24 cellular contexts compared by ENCODE assay signal in the genomic region with DNA sequence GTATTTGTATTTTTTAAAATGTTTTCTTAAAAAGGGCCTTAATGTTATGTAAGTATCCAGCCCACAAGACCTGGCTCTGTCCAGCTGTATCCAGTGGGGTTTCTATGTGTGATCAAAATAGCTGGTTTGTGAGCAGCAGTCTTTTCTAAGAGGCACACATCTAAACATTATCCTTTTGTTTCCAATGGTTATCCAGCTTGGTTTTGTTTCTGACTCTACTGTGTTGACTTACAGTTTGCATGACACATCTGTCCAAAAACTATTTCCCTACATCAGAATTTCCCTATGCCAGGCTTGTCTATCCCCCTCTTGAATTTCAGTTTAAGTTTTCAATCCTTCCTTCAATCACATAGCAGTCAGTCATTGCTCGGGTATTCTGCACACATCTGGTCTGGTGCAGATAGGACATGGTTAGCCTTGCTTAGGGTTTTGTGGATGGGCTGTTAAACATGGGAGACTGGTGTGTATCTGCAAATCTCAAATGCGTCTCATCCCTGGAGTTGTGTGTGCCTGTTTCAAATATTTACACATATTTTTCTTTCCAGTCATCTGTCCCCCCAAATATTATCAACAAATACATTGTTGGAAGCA.
"Had no signal": no experiment of that assay in that cellular context is flagged by ENCODE, and none has a peak within 500 bp of the region (broad histone marks: within the 10 kb centered on the region; RNA-seq: fewer than 3 reads in every experiment).

No MANE protein-coding gene starts in this region.

- DNase-seq: activated CD4-positive, alpha-beta T cell treated with anti-CD3 and anti-CD28 coated beads for 36 hours; activated CD4-positive, alpha-beta T cell treated with anti-CD3 and anti-CD28 coated beads, Interleukin-2, amount 50 U/mL, for 48 hours; activated naive CD8-positive, alpha-beta T cell treated with anti-CD3 and anti-CD28 coated beads for 36 hours; activated T-cell treated with anti-CD3 and anti-CD28 coated beads for 4 hours; amniotic stem cell; caudate nucleus; endodermal cell; heart right ventricle; immature natural killer cell; kidney glomerular epithelial cell; left ventricle myocardium inferior; mammary epithelial cell; naive B cell; right cardiac atrium; stimulated activated CD4-positive, alpha-beta T cell treated with anti-CD3 and anti-CD28 coated beads, Interleukin-4, amount 100 ng/mL, for 1 hour; stimulated activated naive CD8-positive, alpha-beta T cell treated with anti-CD3 and anti-CD28 coated beads, Interleukin-15, amount 100 ng/mL, for 72 hours; T-helper 2 cell had no signal

- ATAC-seq: activated CD4-positive, alpha-beta T cell treated with anti-CD3 and anti-CD28 coated beads for 36 hours; right cardiac atrium; stimulated activated naive CD8-positive, alpha-beta T cell treated with anti-CD3 and anti-CD28 coated beads, Interleukin-15, amount 100 ng/mL, for 72 hours; WTC11 had no signal

- H3K27me3 Mint-ChIP-seq: naive B cell had no signal

- H3K36me3 ChIP-seq: colonic mucosa, heart right ventricle, left ventricle myocardium inferior, neural progenitor cell, prostate gland had no signal

- H3K36me3 Mint-ChIP-seq: activated naive CD8-positive, alpha-beta T cell treated with anti-CD3 and anti-CD28 coated beads for 36 hours; brain; immature natural killer cell; naive B cell; neural progenitor cell; type B pancreatic cell; WTC11 had no signal

- H3K27ac Mint-ChIP-seq: activated CD4-positive, alpha-beta T cell treated with anti-CD3 and anti-CD28 coated beads for 36 hours; activated naive CD8-positive, alpha-beta T cell treated with anti-CD3 and anti-CD28 coated beads for 36 hours; endodermal cell; naive B cell; neural progenitor cell; stimulated activated naive CD8-positive, alpha-beta T cell treated with anti-CD3 and anti-CD28 coated beads, Interleukin-15, amount 100 ng/mL, for 72 hours; WTC11 had no signal

- H3K9me3 ChIP-seq: colonic mucosa, heart right ventricle, left ventricle myocardium inferior, mucosa of descending colon, prostate gland had no signal

- H3K9ac ChIP-seq: neural progenitor cell had no signal

- H2AFZ ChIP-seq: neural progenitor cell had no signal

- H3K4me3 Mint-ChIP-seq: activated CD4-positive, alpha-beta T cell treated with anti-CD3 and anti-CD28 coated beads for 36 hours; activated naive CD8-positive, alpha-beta T cell treated with anti-CD3 and anti-CD28 coated beads for 36 hours; brain; endodermal cell; immature natural killer cell; naive B cell; neural progenitor cell; stimulated activated naive CD8-positive, alpha-beta T cell treated with anti-CD3 and anti-CD28 coated beads, Interleukin-15, amount 100 ng/mL, for 72 hours; type B pancreatic cell; WTC11 had no signal

- H3K4me1 ChIP-seq: prostate gland had no signal

- H3K27ac ChIP-seq: neural progenitor cell had no signal

- H3K4me3 ChIP-seq: colonic mucosa, heart right ventricle, left ventricle myocardium inferior, mucosa of descending colon, neural progenitor cell, prostate gland had no signal

- H3K4me1 Mint-ChIP-seq: immature natural killer cell had no signal

- H3K4me2 ChIP-seq: neural progenitor cell had no signal

- H3K27me3 ChIP-seq: colonic mucosa, heart right ventricle, neural progenitor cell had no signal

- H3K9me3 Mint-ChIP-seq: activated naive CD8-positive, alpha-beta T cell treated with anti-CD3 and anti-CD28 coated beads for 36 hours; endodermal cell; immature natural killer cell; naive B cell; neural progenitor cell; stimulated activated naive CD8-positive, alpha-beta T cell treated with anti-CD3 and anti-CD28 coated beads, Interleukin-15, amount 100 ng/mL, for 72 hours; type B pancreatic cell; WTC11 had no signal
